18 cellular contexts compared by ENCODE assay signal in the genomic region with DNA sequence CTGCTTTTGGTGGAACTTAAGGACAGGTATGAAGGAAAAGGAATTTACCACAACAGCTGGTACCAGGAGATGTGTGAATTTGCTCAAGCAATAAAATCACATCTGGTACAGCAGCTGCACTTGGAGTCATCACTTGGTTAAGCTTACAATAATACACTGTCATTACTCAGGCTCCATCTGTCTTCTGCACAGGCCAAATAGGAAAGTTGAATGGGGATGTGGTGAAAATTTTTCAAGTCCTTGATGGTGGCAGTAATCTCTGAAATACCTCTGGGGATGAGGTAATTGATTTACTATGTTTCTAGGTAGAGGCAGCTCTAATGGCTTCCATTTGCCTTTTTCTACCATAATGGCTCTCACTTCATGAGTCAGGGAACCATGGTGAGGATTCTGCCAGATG.
DNase-seq lines count a peak whose midpoint lies in the region; ATAC-seq and TF ChIP-seq lines count a peak whose summit lies in the region.
"Had no signal": no experiment of that assay in that cellular context is flagged by ENCODE, and none has a peak within 500 bp of the region (broad histone marks: within the 10 kb centered on the region; RNA-seq: fewer than 3 reads in every experiment).

No MANE protein-coding gene starts in this region.

- no peak overlapping the region for H2BK12ac ChIP-seq in H9 (ENCODE audit: insufficient read length, low read depth, low read length)

- no peak overlapping the region for H3K4me2 ChIP-seq in H9 (ENCODE audit: insufficient read depth, insufficient read length, low read length)

- H2BK15ac ChIP-seq in H9 (ENCODE audit: low read depth, low read length): no peak overlapping the region

- no peak overlapping the region for H4K8ac ChIP-seq in H9 (replicated peaks; ENCODE audit: insufficient read length, low read depth, low read length)

- H3K27ac ChIP-seq in SJCRH30 (peak overlapping the region; percentile 28; the same call in 1 of the 2 replicates), H9 (ENCODE audit: insufficient read length, low read depth, low read length) (no peak overlapping the region)
- H3K27ac ChIP-seq: 22Rv1, GM23248 had no signal

- no peak overlapping the region for H2BK120ac ChIP-seq in H9 (ENCODE audit: low read depth, low read length, poor library complexity, severe bottlenecking)

- H3K27me3 ChIP-seq in SJCRH30 (no peaks in the 10 kb centered on the region), H9 (ENCODE audit: insufficient read depth, low read length) (no peaks in the 10 kb centered on the region)

- no peak overlapping the region for H2AK5ac ChIP-seq in H9 (ENCODE audit: insufficient read length, low read length)

- no peak overlapping the region for H2AFZ ChIP-seq in H9 (ENCODE audit: low read length)
- H2AFZ ChIP-seq: GM23248 had no signal

- ATAC-seq in GM19351 (IDR thresholded peaks at IDR 0.05; ENCODE audit: unreplicated experiment) (no peak), HG02642 (IDR thresholded peaks at IDR 0.05; ENCODE audit: poor library complexity, unreplicated experiment) (no peak)
- ATAC-seq: Right ventricle myocardium inferior had no signal

- H3K4me1 Mint-ChIP-seq in H9: no peaks in the 10 kb centered on the region

- no peak overlapping the region for H2BK20ac ChIP-seq in H9 (ENCODE audit: low read depth, low read length, poor library complexity, severe bottlenecking)

- no peak overlapping the region for H3K4ac ChIP-seq in H9 (ENCODE audit: low read depth, low read length)

- H3K9me3 ChIP-seq in SJCRH30 (replicated peaks): no peaks in the 10 kb centered on the region
- H3K9me3 ChIP-seq in H9 (ENCODE audit: control insufficient read depth, low read depth, low read length): no peaks in the 10 kb centered on the region

- no peaks in the 10 kb centered on the region for H4K20me1 ChIP-seq in H9 (ENCODE audit: control insufficient read depth, insufficient read depth, insufficient read length)

- H3K79me1 ChIP-seq in H9 (ENCODE audit: insufficient read depth, low read depth, low read length, poor library complexity, severe bottlenecking): no peaks in the 10 kb centered on the region

- no peak overlapping the region for H3K18ac ChIP-seq in H9 (ENCODE audit: insufficient read length, low read depth, low read length)

- H3K4me1 ChIP-seq in SJCRH30 (peaks cover 9% of the 10 kb centered on the region), H9 (ENCODE audit: insufficient read depth, low read length) (no peaks in the 10 kb centered on the region)

- no peak overlapping the region for H4K91ac ChIP-seq in H9 (ENCODE audit: insufficient read length, low read depth, low read length)

- no peaks in the 10 kb centered on the region for H3K36me3 Mint-ChIP-seq in H9 (ENCODE audit: insufficient read depth in 1 of 3, low read depth in 3 of 3)

- no peak overlapping the region for H3K4me3 Mint-ChIP-seq in H9

- no peak overlapping the region for H3K56ac ChIP-seq in H9 (ENCODE audit: insufficient read length, low read depth, low read length)

- TF ChIP-seq CTCF in AG10803 (conservative IDR thresholded peaks at IDR 0.05; ENCODE audit: low read length): no peak
- TF ChIP-seq CTCF in H9 (conservative IDR thresholded peaks at IDR 0.05): no peak

- H3T11ph ChIP-seq in H9 (ENCODE audit: low read length): no peak overlapping the region

- DNase-seq in AG10803 (ENCODE audit: low read depth): peak; percentile 25
- DNase-seq in NCI-H2171 (lab: John Stamatoyannopoulos, UW): peak; percentile 64
- DNase-seq in SJCRH30: peak; percentile 5 to 24
- DNase-seq in kidney tubule cell (ENCODE audit: low spot score): peak; percentile 20
- no peak for DNase-seq in NCI-H748 treated with DMSO at 0.1 percent for 48 hours (lab: John Stamatoyannopoulos, UW)
- DNase-seq in H9: no peak
- DNase-seq: GM23248, HCEC 1CT, Kasumi-1, MM.1S, NCI-H1092, NCI-H1436 treated with DMSO at 0.1 percent for 48 hours, NCI-H2081, NCI-H510A treated with DMSO at 0.1 percent for 48 hours had no signal

- H3K14ac ChIP-seq in H9 (ENCODE audit: insufficient read depth, low read length): no peak overlapping the region

- no peak overlapping the region for H3K23ac ChIP-seq in H9 (ENCODE audit: insufficient read length, low read depth, low read length)

- H3K27me3 Mint-ChIP-seq in H9 (ENCODE audit: low read depth): no peaks in the 10 kb centered on the region

- H3K23me2 ChIP-seq in H9 (ENCODE audit: insufficient read length, low read depth, low read length, poor library complexity, severe bottlenecking): no peaks in the 10 kb centered on the region

- no peak overlapping the region for H3K27ac Mint-ChIP-seq in H9

- no peaks in the 10 kb centered on the region for H3K36me3 ChIP-seq in SJCRH30

- no peaks in the 10 kb centered on the region for H3K79me2 ChIP-seq in H9 (ENCODE audit: insufficient read depth, low read length)

- no peaks in the 10 kb centered on the region for H3K9me3 Mint-ChIP-seq in H9

- H4K5ac ChIP-seq in H9 (ENCODE audit: insufficient read length, low read depth, low read length): no peak overlapping the region

- H3K9ac ChIP-seq in H9 (ENCODE audit: extremely low read depth, insufficient read length, low read length): no peak overlapping the region
- H3K9ac ChIP-seq: GM23248 had no signal

- H2BK5ac ChIP-seq in H9 (ENCODE audit: insufficient read length, low read length): no peak overlapping the region

- H3K4me3 ChIP-seq in AG10803 (ENCODE audit: low read length) (no peak overlapping the region), SJCRH30 (no peak overlapping the region)
- H3K4me3 ChIP-seq: GM23248 had no signal

Comparison
In these comparisons a context has a peak if more than half of its experiments do, and no peak if none do; other contexts are left out.
1. DNase-seq: peak in AG10803 (single experiment), NCI-H2171 (single experiment), SJCRH30 (2 of 2) and kidney tubule cell (single experiment); none in NCI-H748 treated with DMSO at 0.1 percent for 48 hours (single experiment) and H9 (single experiment).